Comparison of ENCODE assay signal across 10 cellular contexts in the genomic region with DNA sequence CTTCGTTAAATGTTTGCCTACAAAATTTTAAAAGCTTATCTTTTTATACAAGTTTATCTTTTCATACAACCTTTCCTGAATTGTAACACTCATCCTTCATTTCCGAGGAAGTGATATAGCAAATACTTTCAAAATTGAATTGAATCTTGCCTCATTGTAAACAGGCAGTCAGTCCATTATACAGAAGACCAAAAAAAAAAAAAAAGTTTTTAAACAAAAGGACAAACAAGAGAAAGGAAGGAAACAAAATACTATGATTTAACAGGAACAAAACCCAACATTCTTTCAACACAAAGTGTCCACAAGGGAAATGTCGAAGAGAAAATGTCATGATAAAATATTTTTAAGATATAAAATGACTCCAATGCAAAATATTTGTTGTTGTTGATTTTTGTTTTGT. TPM values are rescaled to one million over a fixed set of nuclear protein-coding genes. Genes with fewer than 3 reads are reported as not detected.
DNase-seq lines count a peak whose midpoint lies in the region; ATAC-seq and TF ChIP-seq lines count a peak whose summit lies in the region.
"Had no signal": no experiment of that assay in that cellular context is flagged by ENCODE, and none has a peak within 500 bp of the region (broad histone marks: within the 10 kb centered on the region; RNA-seq: fewer than 3 reads in every experiment).

No MANE protein-coding gene starts in this region.

- DNase-seq in GM23248 (peak; percentile 5), esophagus muscularis mucosa (ENCODE audit: extremely low spot score) (no peak), NCI-H187 treated with DMSO at 0.1 percent for 48 hours (lab: John Stamatoyannopoulos, UW) (no peak)
- no peak for DNase-seq in stimulated activated naive B cell treated with anti-CD40 and anti-IgM and Interleukin-4, amounts not matched to agents 10 μg/mL and 1 μg/mL and 100 μg/mL, for 72 hours
- DNase-seq: effector memory CD4-positive, alpha-beta T cell; NCI-H1417; retina had no signal

- H3K9me3 ChIP-seq in GM23248 (ENCODE audit: low read depth) (no peaks in the 10 kb centered on the region), SU-DHL-6 (ENCODE audit: insufficient read depth, low read length) (no peaks in the 10 kb centered on the region), esophagus muscularis mucosa (no peaks in the 10 kb centered on the region)

- H4K20me1 ChIP-seq in GM23248 (ENCODE audit: insufficient read depth) (0 out of 2 replicates have a peak, but pooled peaks cover 3% of the 10 kb centered on the region), SU-DHL-6 (ENCODE audit: low read depth, low read length) (no peaks in the 10 kb centered on the region)

- H3F3A ChIP-seq in GM23248 (ENCODE audit: insufficient read depth) = peaks cover 14% of the 10 kb centered on the region
- peaks cover 35% of the 10 kb centered on the region for H3F3A ChIP-seq in SU-DHL-6 (ENCODE audit: insufficient read depth)

- peak overlapping the region; percentile 89 for H3K4me2 ChIP-seq in GM23248 (ENCODE audit: unreplicated experiment)
- peak overlapping the region; percentile 98 for H3K4me2 ChIP-seq in SU-DHL-6 (ENCODE audit: low read depth, low read length, poor library complexity, severe bottlenecking)

- TF ChIP-seq CTCF in SU-DHL-6 (IDR thresholded peaks at IDR 0.05; ENCODE audit: insufficient read depth, low read length, poor library complexity, severe bottlenecking) = no peak
- no peak for TF ChIP-seq CTCF in esophagus muscularis mucosa (IDR thresholded peaks at IDR 0.05)

- H3K36me3 Mint-ChIP-seq in stimulated activated naive B cell treated with anti-CD40 and anti-IgM and Interleukin-4, amounts not matched to agents 10 μg/mL and 1 μg/mL and 100 μg/mL, for 72 hours = peaks cover 16 to 21% of the 10 kb centered on the region in 2 donors

- peak overlapping the region; percentile 27 for H3K27ac ChIP-seq in GM23248
- H3K27ac ChIP-seq in SU-DHL-6 (ENCODE audit: low read depth, low read length) = peak overlapping the region; percentile 84
- peak overlapping the region; percentile 28 to 50 (median 40) for H3K27ac ChIP-seq in esophagus muscularis mucosa (replicated peaks in 1 of 4)

- no peak overlapping the region for H3K27ac Mint-ChIP-seq in stimulated activated naive B cell treated with anti-CD40 and anti-IgM and Interleukin-4, amounts not matched to agents 10 μg/mL and 1 μg/mL and 100 μg/mL, for 72 hours

- peak overlapping the region; percentile 53 for H2AFZ ChIP-seq in GM23248
- no peak overlapping the region for H2AFZ ChIP-seq in SU-DHL-6 (ENCODE audit: low read depth, low read length, severe bottlenecking)

- ATAC-seq in stimulated activated naive B cell treated with anti-CD40 and anti-IgM and Interleukin-4, amounts not matched to agents 10 μg/mL and 1 μg/mL and 100 μg/mL, for 72 hours (replicated peaks) = no peak
- ATAC-seq in GM21515 (IDR thresholded peaks at IDR 0.05; ENCODE audit: unreplicated experiment) (no peak), GM19467 (IDR thresholded peaks at IDR 0.05; ENCODE audit: unreplicated experiment) (no peak)

- H3K9me2 ChIP-seq in GM23248 (ENCODE audit: insufficient read depth) (no peaks in the 10 kb centered on the region), SU-DHL-6 (replicated peaks; ENCODE audit: insufficient read depth, low read length) (no peaks in the 10 kb centered on the region)

- in situ Hi-C loops in GM23248 (cut with MboI) = no loop called here

- WGBS in GM23248 (ENCODE audit: low coverage in 1 of 2, low lambda C conversion rate in 2 of 2, missing lambda C conversion rate in 2 of 2), 2 experiments = 25 to 26% methylated on average over 3 of the region's 3 CpGs
- WGBS in esophagus muscularis mucosa = 43% methylated on average over 3 of the region's 3 CpGs

- TF ChIP-seq EP300 in esophagus muscularis mucosa (IDR thresholded peaks at IDR 0.05) = no peak

- H3K79me2 ChIP-seq in GM23248 (ENCODE audit: insufficient read depth) (peaks cover 99% of the 10 kb centered on the region), SU-DHL-6 (ENCODE audit: insufficient read depth, low read length) (peaks cover 46% of the 10 kb centered on the region)

- peak overlapping the region; percentile 57 to 75 for H3K4me3 Mint-ChIP-seq in stimulated activated naive B cell treated with anti-CD40 and anti-IgM and Interleukin-4, amounts not matched to agents 10 μg/mL and 1 μg/mL and 100 μg/mL, for 72 hours

- TF ChIP-seq POLR2A in esophagus muscularis mucosa (IDR thresholded peaks at IDR 0.05; ENCODE audit: low read depth) = no peak

- peak overlapping the region; percentile 65 for H3K4me3 ChIP-seq in GM23248
- H3K4me3 ChIP-seq in SU-DHL-6 (ENCODE audit: insufficient read depth, low read length, poor library complexity, severe bottlenecking) = peak overlapping the region; percentile 53
- peak overlapping the region; percentile 15 to 35 (median 26) for H3K4me3 ChIP-seq in esophagus muscularis mucosa

- peaks cover 15 to 32% of the 10 kb centered on the region in 2 donors for H3K4me1 Mint-ChIP-seq in stimulated activated naive B cell treated with anti-CD40 and anti-IgM and Interleukin-4, amounts not matched to agents 10 μg/mL and 1 μg/mL and 100 μg/mL, for 72 hours

- no peaks in the 10 kb centered on the region for H3K27me3 Mint-ChIP-seq in stimulated activated naive B cell treated with anti-CD40 and anti-IgM and Interleukin-4, amounts not matched to agents 10 μg/mL and 1 μg/mL and 100 μg/mL, for 72 hours

- no peaks in the 10 kb centered on the region for H3K9me3 Mint-ChIP-seq in stimulated activated naive B cell treated with anti-CD40 and anti-IgM and Interleukin-4, amounts not matched to agents 10 μg/mL and 1 μg/mL and 100 μg/mL, for 72 hours

- peak overlapping the region; percentile 67 for H3K9ac ChIP-seq in GM23248
- peak overlapping the region; percentile 52 for H3K9ac ChIP-seq in SU-DHL-6 (ENCODE audit: low read length)

- H3K27me3 ChIP-seq in GM23248 (replicated peaks; ENCODE audit: insufficient read depth) (no peaks in the 10 kb centered on the region), SU-DHL-6 (ENCODE audit: low read length) (no peaks in the 10 kb centered on the region), esophagus muscularis mucosa (no peaks in the 10 kb centered on the region)

- intact Hi-C loops in esophagus muscularis mucosa (cut with DNase I) = no loop called here

- peaks cover 20% of the 10 kb centered on the region for H3K4me1 ChIP-seq in GM23248 (ENCODE audit: insufficient read depth)
- H3K4me1 ChIP-seq in esophagus muscularis mucosa = peaks cover 32 to 93% (median 87%) of the 10 kb centered on the region in 4 donors

- peaks cover 5% of the 10 kb centered on the region; the same call in 1 of the 2 replicates for H3K36me3 ChIP-seq in GM23248 (ENCODE audit: low read depth)
- no peaks in the 10 kb centered on the region for H3K36me3 ChIP-seq in SU-DHL-6 (ENCODE audit: low read length)
- peaks cover 0 to 19% (median 9%) of the 10 kb centered on the region in 4 donors for H3K36me3 ChIP-seq in esophagus muscularis mucosa

RNA-seq across cellular contexts. Expression of gene ATF7, which starts 8.5 kb away (rescaled TPM):
- total RNA-seq in GM23248 (2014; rRNA removed; shearing (Covaris generic)) = 10.5 and 12.8 TPM in 2 replicates
- polyA plus RNA-seq in GM23248 (2016; fragmentation: Nextera tagmentation; extraction: Ambion mirVana) = 21.5 and 24.3 TPM in 2 replicates
- total RNA-seq in esophagus muscularis mucosa = 10 to 100 TPM; 23.5 to 43.6 (median 37.1) TPM

RNA-seq across cellular contexts. Expression of gene ATP5MC2, which starts 58.2 kb away (rescaled TPM):
- 191 and 257 TPM in 2 replicates for total RNA-seq in GM23248 (2014; rRNA removed; shearing (Covaris generic))
- 266 TPM in 2 replicates for polyA plus RNA-seq in GM23248 (2016; fragmentation: Nextera tagmentation; extraction: Ambion mirVana)
- total RNA-seq in esophagus muscularis mucosa = 100 to 1,000 TPM; 204 to 266 (median 235) TPM

Comparison
In these comparisons a context has a peak if more than half of its experiments do, and no peak if none do; other contexts are left out.
1. H3K27ac ChIP-seq: peak in every context shown above with its lines; median percentile 84 in SU-DHL-6; 40 in esophagus muscularis mucosa; 27 in GM23248.